Comparison of ENCODE assay signal across 23 cellular contexts in genomic region chr1:10504259-10504658, GRCh38. TPM values are rescaled to one million over a fixed set of nuclear protein-coding genes. Genes with fewer than 3 reads are reported as not detected.
"Had no signal": no experiment of that assay in that cellular context is flagged by ENCODE, and none has a peak within 500 bp of the region (broad histone marks: within the 10 kb centered on the region; RNA-seq: fewer than 3 reads in every experiment).

No MANE protein-coding gene starts in this region.

- H3K36me3 Mint-ChIP-seq: brain had no signal

- H3K27me3 Mint-ChIP-seq: activated CD4-positive, alpha-beta memory T cell treated with anti-CD3 and anti-CD28 coated beads, Interleukin-2, amount 10 ng/mL, durations not matched to agents 7 days and 5 days; activated naive CD8-positive, alpha-beta T cell treated with anti-CD3 and anti-CD28 coated beads, Interleukin-2, amount 10 ng/mL, durations not matched to agents 7 days and 5 days; brain; central memory CD8-positive, alpha-beta T cell; stimulated activated naive B cell treated with anti-CD40 and anti-IgM and Interleukin-4, amounts not matched to agents 10 μg/mL and 1 μg/mL and 100 μg/mL, for 72 hours; T-cell had no signal

- H3K27me3 ChIP-seq: foreskin keratinocyte, ovary, tibial nerve, vagina had no signal

- H3K4me1 ChIP-seq: foreskin keratinocyte had no signal

- H3K27ac ChIP-seq: foreskin keratinocyte, lower lobe of right lung, ovary, tibial nerve, vagina, VCaP had no signal

- H3K9me3 ChIP-seq: lower lobe of right lung, ovary, tibial nerve, vagina had no signal

- H3K4me3 ChIP-seq: lower lobe of right lung, ovary, tibial nerve, vagina had no signal

- H3K4me3 Mint-ChIP-seq: activated CD4-positive, alpha-beta memory T cell treated with anti-CD3 and anti-CD28 coated beads, Interleukin-2, amount 10 ng/mL, durations not matched to agents 7 days and 5 days; activated naive CD8-positive, alpha-beta T cell treated with anti-CD3 and anti-CD28 coated beads, Interleukin-2, amount 10 ng/mL, durations not matched to agents 7 days and 5 days; brain; central memory CD8-positive, alpha-beta T cell; stimulated activated naive B cell treated with anti-CD40 and anti-IgM and Interleukin-4, amounts not matched to agents 10 μg/mL and 1 μg/mL and 100 μg/mL, for 72 hours; T-cell had no signal

- ATAC-seq: foreskin keratinocyte; lower lobe of right lung; stimulated activated naive B cell treated with anti-CD40 and anti-IgM and Interleukin-4, amounts not matched to agents 10 μg/mL and 1 μg/mL and 100 μg/mL, for 72 hours; T-cell had no signal

- H3K36me3 ChIP-seq: lower lobe of right lung, ovary, tibial nerve, vagina had no signal

- H3K27ac Mint-ChIP-seq: activated CD4-positive, alpha-beta memory T cell treated with anti-CD3 and anti-CD28 coated beads, Interleukin-2, amount 10 ng/mL, durations not matched to agents 7 days and 5 days; activated naive CD8-positive, alpha-beta T cell treated with anti-CD3 and anti-CD28 coated beads, Interleukin-2, amount 10 ng/mL, durations not matched to agents 7 days and 5 days; brain; T-cell had no signal

- DNase-seq: activated CD4-positive, alpha-beta memory T cell treated with anti-CD3 and anti-CD28 coated beads, Interleukin-2, amount 10 ng/mL, durations not matched to agents 7 days and 5 days; activated CD4-positive, alpha-beta T cell treated with anti-CD3 and anti-CD28 coated beads for 4 hours; activated naive CD4-positive, alpha-beta T cell; activated naive CD8-positive, alpha-beta T cell treated with anti-CD3 and anti-CD28 coated beads, Interleukin-2, amount 10 ng/mL, durations not matched to agents 7 days and 5 days; cortex of kidney; effector CD8-positive, alpha-beta T cell; foreskin keratinocyte; glutamatergic neuron; hypothalamus; lower lobe of right lung; midbrain; ovary; stimulated activated naive B cell treated with anti-CD40 and anti-IgM and Interleukin-4, amounts not matched to agents 10 μg/mL and 1 μg/mL and 100 μg/mL, for 72 hours; substantia nigra; T-cell; T-helper 9 cell had no signal

- H3K9me3 Mint-ChIP-seq: activated CD4-positive, alpha-beta memory T cell treated with anti-CD3 and anti-CD28 coated beads, Interleukin-2, amount 10 ng/mL, durations not matched to agents 7 days and 5 days; activated naive CD8-positive, alpha-beta T cell treated with anti-CD3 and anti-CD28 coated beads, Interleukin-2, amount 10 ng/mL, durations not matched to agents 7 days and 5 days; brain; central memory CD8-positive, alpha-beta T cell; stimulated activated naive B cell treated with anti-CD40 and anti-IgM and Interleukin-4, amounts not matched to agents 10 μg/mL and 1 μg/mL and 100 μg/mL, for 72 hours; T-cell had no signal

RNA-seq across cellular contexts. Expression of gene CORT, which starts 54.4 kb away (rescaled TPM):
- total RNA-seq: kidney epithelial cell, lower lobe of right lung, myocyte, vagina had no signal
